Comparison of ENCODE assay signal across 25 cellular contexts in the genomic region with DNA sequence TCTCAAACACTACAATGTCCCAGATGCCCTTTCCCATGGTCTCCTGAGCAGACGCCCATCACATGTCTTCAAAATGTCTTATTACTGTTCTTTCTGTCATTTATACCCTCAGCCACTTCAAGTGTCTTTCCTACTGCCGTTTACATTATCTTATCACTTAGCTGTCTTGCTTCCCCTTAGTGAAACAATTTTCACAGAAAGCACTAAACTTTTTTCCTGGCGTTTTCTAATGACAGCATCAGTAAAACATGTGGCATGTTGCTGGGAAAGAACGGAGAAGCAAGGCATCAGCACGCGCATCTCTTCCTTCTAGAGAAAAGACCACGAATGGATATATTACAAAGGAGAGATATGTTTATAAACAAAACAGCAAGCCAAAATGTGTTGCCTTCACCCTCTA.
"Had no signal": no experiment of that assay in that cellular context is flagged by ENCODE, and none has a peak within 500 bp of the region (broad histone marks: within the 10 kb centered on the region; RNA-seq: fewer than 3 reads in every experiment).

No MANE protein-coding gene starts in this region.

- H3K9me3 Mint-ChIP-seq: nephron progenitor cell had no signal

- H3K4me1 Mint-ChIP-seq: activated B cell treated with CpG ODN at 0.5 μM for 24 hours, immature natural killer cell, T-cell had no signal

- H3K27me3 ChIP-seq: pancreas, tibial nerve had no signal

- H3K36me3 Mint-ChIP-seq: immature natural killer cell, T-cell had no signal

- H3K27me3 Mint-ChIP-seq: activated B cell treated with CpG ODN at 0.5 μM for 24 hours; activated CD8-positive, alpha-beta T cell treated with anti-CD3 and anti-CD28 coated beads for 36 hours; T-cell had no signal

- H3K27ac Mint-ChIP-seq: activated B cell treated with CpG ODN at 0.5 μM for 24 hours; activated CD8-positive, alpha-beta T cell treated with anti-CD3 and anti-CD28 coated beads for 36 hours; activated naive CD4-positive, alpha-beta T cell treated with anti-CD3 and anti-CD28 coated beads, Interleukin-2, amount 50 U/mL, for 72 hours; activated T-helper 2 cell treated with anti-CD3 and anti-CD28 coated beads, Interferon-gamma antibody, Interleukin-2, Interleukin-4, amounts not matched to agents 10 μg/mL and 5 μg/mL and 100 μg/mL, durations not matched to agents 14 hours and 24 hours and 36 hours; immature natural killer cell; nephron progenitor cell; T-cell; T-helper 2 cell treated with Interferon-gamma antibody and Interleukin-4, amounts not matched to agents 5 μg/mL and 100 μg/mL, for 36 hours had no signal

- H3K4me3 Mint-ChIP-seq: activated B cell treated with CpG ODN at 0.5 μM for 24 hours; activated CD8-positive, alpha-beta T cell treated with anti-CD3 and anti-CD28 coated beads for 36 hours; immature natural killer cell; nephron progenitor cell; T-cell; T-helper 2 cell treated with Interferon-gamma antibody and Interleukin-4, amounts not matched to agents 5 μg/mL and 100 μg/mL, for 36 hours had no signal

- DNase-seq: activated B cell treated with CpG ODN at 0.5 μM for 24 hours; activated CD4-positive, alpha-beta T cell treated with anti-CD3 and anti-CD28 coated beads, Interleukin-2, amount 50 U/mL, for 1 hour; activated CD8-positive, alpha-beta T cell treated with anti-CD3 and anti-CD28 coated beads for 36 hours; activated naive CD4-positive, alpha-beta T cell; activated T-cell treated with anti-CD3 and anti-CD28 coated beads, Interleukin-2, amount 50 U/mL, for 48 hours; anterior cingulate cortex; head of caudate nucleus; hypothalamus; immature natural killer cell; lower lobe of right lung; mesendoderm; nephron progenitor cell; pancreas; psoas muscle; right cardiac atrium; stimulated activated CD4-positive, alpha-beta T cell treated with anti-CD3 and anti-CD28 coated beads, Interleukin-2, amount 100 ng/mL, for 48 hours; stimulated activated naive CD4-positive, alpha-beta T cell treated with Interleukin-2 at 50 U/mL for 16 hours; T-cell had no signal

- H3K27ac ChIP-seq: coronary artery, lower lobe of right lung, pancreas, psoas muscle, tibial nerve had no signal

- ATAC-seq: activated CD8-positive, alpha-beta T cell treated with anti-CD3 and anti-CD28 coated beads for 36 hours; activated naive CD4-positive, alpha-beta T cell treated with anti-CD3 and anti-CD28 coated beads, Interleukin-2, amount 50 U/mL, for 72 hours; esophagus mucosa; left lobe of liver; lower lobe of right lung; pancreas; psoas muscle; right cardiac atrium; T-cell had no signal

- H3K4me3 ChIP-seq: coronary artery, lower lobe of right lung, pancreas, psoas muscle, tibial nerve had no signal
